Comparison of ENCODE assay signal across 8 cellular contexts in genomic region chr19:44050740-44051653, GRCh38. TPM values are rescaled to one million over a fixed set of nuclear protein-coding genes. Genes with fewer than 3 reads are reported as not detected.
A peak's percentile ranks its signal among the peaks of the same experiment; 100 is the strongest.
DNase-seq lines count a peak whose midpoint lies in the region; TF ChIP-seq lines count a peak whose summit lies in the region.

No MANE protein-coding gene starts in this region.

- H3K4me1 ChIP-seq in neural progenitor cell, result peaks cover 6% of the 10 kb centered on the region

- peaks cover 12% of the 10 kb centered on the region for H3K4me1 Mint-ChIP-seq in neural progenitor cell

- peaks cover 4% of the 10 kb centered on the region for H3K36me3 ChIP-seq in neural progenitor cell

- DNase-seq in GM12864 (ENCODE audit: low read depth), result no peak
- peak; percentile 42 for DNase-seq in NCI-H1436 (lab: John Stamatoyannopoulos, UW)
- DNase-seq in activated T-cell treated with anti-CD3 and anti-CD28 coated beads, Interleukin-2, amount 50 U/mL, for 1 hour, result peak; percentile 31
- DNase-seq in fibroblast of mammary gland (ENCODE audit: low read depth), result no peak
- no peak for DNase-seq in neural progenitor cell (ENCODE audit: low spot score)
- DNase-seq in DMS 273 treated with DMSO at 0.1 percent for 48 hours (lab: John Stamatoyannopoulos, UW), result no peak
- DNase-seq in AG08396 (ENCODE audit: low spot score), result no peak
- DNase-seq in foreskin melanocyte, result no peak

- H3K27me3 Mint-ChIP-seq in neural progenitor cell (ENCODE audit: insufficient read depth, low read depth), result peaks cover 6% of the 10 kb centered on the region

- H3K4me3 ChIP-seq in GM12864 (ENCODE audit: low read depth, low read length) (peak overlapping the region; percentile 42), fibroblast of mammary gland (ENCODE audit: control insufficient read depth, low read depth, low read length) (peak overlapping the region; percentile 95), neural progenitor cell (peak overlapping the region; percentile 84)

- H3K4me3 Mint-ChIP-seq in neural progenitor cell, result peak overlapping the region; percentile 99

- H3K27me3 ChIP-seq in neural progenitor cell, result peaks cover 28% of the 10 kb centered on the region

- peak overlapping the region; percentile 99 for H2AFZ ChIP-seq in neural progenitor cell (replicated peaks)

- H3K27ac Mint-ChIP-seq in neural progenitor cell, result no peak overlapping the region

- no peaks in the 10 kb centered on the region for H4K20me1 ChIP-seq in neural progenitor cell (ENCODE audit: low read depth)

- no peaks in the 10 kb centered on the region for H3F3A ChIP-seq in neural progenitor cell (ENCODE audit: low read depth)

- H3K27ac ChIP-seq in neural progenitor cell, result no peak overlapping the region

- TF ChIP-seq CTCF in GM12864 (IDR thresholded peaks at IDR 0.05; ENCODE audit: low read depth, low read length, missing control alignments) (no peak), fibroblast of mammary gland (conservative IDR thresholded peaks at IDR 0.05; ENCODE audit: control insufficient read depth, insufficient read depth, low read depth, low read length) (no peak), neural progenitor cell (IDR thresholded peaks at IDR 0.05) (no peak)

- no peaks in the 10 kb centered on the region for H3K9me3 Mint-ChIP-seq in neural progenitor cell

- peaks cover 15% of the 10 kb centered on the region for H3K36me3 Mint-ChIP-seq in neural progenitor cell

- no peaks in the 10 kb centered on the region for H3K9me3 ChIP-seq in neural progenitor cell (ENCODE audit: low read depth)

- H3K9ac ChIP-seq in neural progenitor cell, result no peak overlapping the region

- peak overlapping the region; percentile 84 for H3K4me2 ChIP-seq in neural progenitor cell

- H3K79me2 ChIP-seq in neural progenitor cell (ENCODE audit: low read depth), result peaks cover 28% of the 10 kb centered on the region

RNA-seq across cellular contexts. Expression of gene ZNF223, which starts 0.8 kb away (rescaled TPM):
- 12.2 and 21.1 TPM in 2 replicates for total RNA-seq in neural progenitor cell (ENCODE audit: low replicate concordance)

RNA-seq across cellular contexts. Expression of gene ZNF284, which starts 21.0 kb away (rescaled TPM):
- 4.0 and 5.6 TPM in 2 replicates for total RNA-seq in neural progenitor cell (ENCODE audit: low replicate concordance)

RNA-seq across cellular contexts. Expression of gene ZNF222, which starts 25.8 kb away (rescaled TPM):
- 8.0 and 12.9 TPM in 2 replicates for total RNA-seq in neural progenitor cell (ENCODE audit: low replicate concordance)

RNA-seq across cellular contexts. Expression of gene ZNF224, which starts 43.2 kb away (rescaled TPM):
- total RNA-seq in neural progenitor cell (ENCODE audit: low replicate concordance), result 27.2 and 28.7 TPM in 2 replicates

RNA-seq across cellular contexts. Expression of gene ZNF230, which starts 48.2 kb away (rescaled TPM):
- 3.9 and 4.7 TPM in 2 replicates for total RNA-seq in neural progenitor cell (ENCODE audit: low replicate concordance)

Comparison
In these comparisons a context has a peak if more than half of its experiments do, and no peak if none do; other contexts are left out.
1. DNase-seq: peak in NCI-H1436 (single experiment) and activated T-cell treated with anti-CD3 and anti-CD28 coated beads, Interleukin-2, amount 50 U/mL, for 1 hour (single experiment); none in GM12864 (single experiment), fibroblast of mammary gland (single experiment), neural progenitor cell (single experiment), DMS 273 treated with DMSO at 0.1 percent for 48 hours (single experiment), AG08396 (single experiment) and foreskin melanocyte (single experiment).
2. H3K4me3 ChIP-seq: peak in every context shown above with its lines; median percentile 95 in fibroblast of mammary gland; 84 in neural progenitor cell; 42 in GM12864.